20 cellular contexts compared by ENCODE assay signal in genomic region chr3:188905991-188906635, GRCh38.
DNase-seq lines count a peak whose midpoint lies in the region; ATAC-seq and TF ChIP-seq lines count a peak whose summit lies in the region.
"Had no signal": no experiment of that assay in that cellular context is flagged by ENCODE, and none has a peak within 500 bp of the region (broad histone marks: within the 10 kb centered on the region; RNA-seq: fewer than 3 reads in every experiment).

No MANE protein-coding gene starts in this region.

- no peak for TF ChIP-seq POLR2A in esophagus muscularis mucosa (IDR thresholded peaks at IDR 0.05; ENCODE audit: low read depth)

- ATAC-seq in upper lobe of right lung, result no peak
- ATAC-seq in GM18907 (IDR thresholded peaks at IDR 0.05; ENCODE audit: unreplicated experiment), result no peak
- ATAC-seq in HG02852 (IDR thresholded peaks at IDR 0.05; ENCODE audit: unreplicated experiment), result no peak
- ATAC-seq: Panc1 had no signal

- H3K4me1 ChIP-seq in esophagus muscularis mucosa, result peaks cover 0 to 21% (median 17%) of the 10 kb centered on the region in 4 donors
- H3K4me1 ChIP-seq in upper lobe of right lung, result peaks cover 7% of the 10 kb centered on the region
- H3K4me1 ChIP-seq: SJCRH30 had no signal

- H3K9me3 ChIP-seq in esophagus muscularis mucosa (no peaks in the 10 kb centered on the region), upper lobe of right lung (no peaks in the 10 kb centered on the region)
- H3K9me3 ChIP-seq: ascending aorta, SJCRH30 had no signal

- no peak overlapping the region for H3K4me3 ChIP-seq in esophagus muscularis mucosa
- H3K4me3 ChIP-seq in upper lobe of right lung, result no peak overlapping the region
- H3K4me3 ChIP-seq: ascending aorta, SJCRH30 had no signal

- intact Hi-C loops in esophagus muscularis mucosa (cut with DNase I), result loop anchor here (5.0 kb wide), 1 partner anchor 36 kb away; no protein-coding TSS in a partner anchor
- intact Hi-C loops in upper lobe of right lung (cut with DNase I), result no loop called here

- peak; percentile 74 to 96 for DNase-seq in NCI-H446 (lab: John Stamatoyannopoulos, UW)
- peak; percentile 75 for DNase-seq in esophagus muscularis mucosa (ENCODE audit: extremely low spot score)
- peak; percentile 78 for DNase-seq in middle frontal gyrus (ENCODE audit: extremely low spot score, low spot score)
- no peak for DNase-seq in upper lobe of right lung
- DNase-seq in stimulated activated CD4-positive, alpha-beta T cell treated with anti-CD3 and anti-CD28 coated beads, Interleukin-2, amount 100 ng/mL, for 24 hours, result no peak
- DNase-seq: activated CD4-positive, alpha-beta memory T cell treated with anti-CD3 and anti-CD28 coated beads, Interleukin-2, amount 10 ng/mL, durations not matched to agents 7 days and 5 days; activated naive CD4-positive, alpha-beta T cell treated with anti-CD3 and anti-CD28 coated beads for 36 hours; activated T-cell treated with anti-CD3 and anti-CD28 coated beads, Interleukin-2, amount 50 U/mL, for 1 hour; COR-L47; GOT3; kidney glomerular epithelial cell; NCI-H1436; NCI-H2171; NCI-H748 treated with DMSO at 0.1 percent for 48 hours; SJCRH30; WERI-Rb-1 had no signal

- TF ChIP-seq CTCF in esophagus muscularis mucosa (IDR thresholded peaks at IDR 0.05), result no peak
- TF ChIP-seq CTCF in upper lobe of right lung (IDR thresholded peaks at IDR 0.05), result no peak

- H3K36me3 ChIP-seq in esophagus muscularis mucosa (no peaks in the 10 kb centered on the region), upper lobe of right lung (no peaks in the 10 kb centered on the region)
- H3K36me3 ChIP-seq: ascending aorta, SJCRH30, WERI-Rb-1 had no signal

- WGBS in esophagus muscularis mucosa, result 75% methylated on average over 10 of the region's 10 CpGs

- peak overlapping the region in 1 of 4 donors; percentile 14 for H3K27ac ChIP-seq in esophagus muscularis mucosa (replicated peaks in 1 of 4)
- peak overlapping the region; percentile 63 for H3K27ac ChIP-seq in upper lobe of right lung
- H3K27ac ChIP-seq: SJCRH30, WERI-Rb-1 had no signal

- TF ChIP-seq EP300 in esophagus muscularis mucosa (IDR thresholded peaks at IDR 0.05), result no peak

- H3K27me3 ChIP-seq in esophagus muscularis mucosa (no peaks in the 10 kb centered on the region), upper lobe of right lung (no peaks in the 10 kb centered on the region)
- H3K27me3 ChIP-seq: ascending aorta, SJCRH30 had no signal

Comparison
In these comparisons a context has a peak if more than half of its experiments do, and no peak if none do; other contexts are left out.
1. DNase-seq: peak in NCI-H446 (2 of 2), esophagus muscularis mucosa (single experiment) and middle frontal gyrus (single experiment); none in upper lobe of right lung (single experiment) and stimulated activated CD4-positive, alpha-beta T cell treated with anti-CD3 and anti-CD28 coated beads, Interleukin-2, amount 100 ng/mL, for 24 hours (0 of 2).